Comparison of ENCODE assay signal across 1 cellular context in the genomic region with DNA sequence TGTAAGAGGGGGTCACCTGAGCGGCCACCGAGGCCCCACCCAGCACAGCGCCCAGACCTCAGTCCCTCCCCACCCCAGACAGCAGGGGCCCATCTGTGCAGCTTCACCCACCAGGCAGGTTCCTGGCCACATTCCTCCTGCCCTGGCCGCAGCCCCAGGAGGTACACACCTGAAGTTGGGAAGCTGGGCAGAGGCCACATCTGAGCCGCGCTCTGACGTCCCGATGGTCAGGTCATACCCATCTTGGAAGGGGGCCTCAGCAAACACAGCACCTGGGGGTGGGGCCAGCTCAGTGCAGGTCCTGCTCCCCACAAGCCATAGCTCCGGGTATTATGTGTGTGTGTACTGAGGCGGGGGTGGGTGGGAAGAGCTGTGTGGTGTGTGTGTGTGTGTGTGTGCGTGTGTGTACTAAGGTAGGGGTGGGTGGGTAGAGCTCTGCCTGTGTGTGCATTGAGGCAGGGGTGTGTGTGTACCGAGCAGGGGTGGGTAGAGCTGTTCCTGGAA.
TF ChIP-seq lines count a peak whose summit lies in the region.

No MANE protein-coding gene starts in this region.

TF ChIP-seq in GM23338, 12 proteins besides CTCF, POLR2A, EP300 and RAD21:
- TF ChIP-seq ZNF331 (CRISPR knock-in tag; IDR thresholded peaks at IDR 0.05; ENCODE audit: low read depth) (no peak), EZH2phosphoT487 (IDR thresholded peaks at IDR 0.05; ENCODE audit: unreplicated experiment) (no peak)
